Comparison of ENCODE assay signal across 22 cellular contexts in the genomic region with DNA sequence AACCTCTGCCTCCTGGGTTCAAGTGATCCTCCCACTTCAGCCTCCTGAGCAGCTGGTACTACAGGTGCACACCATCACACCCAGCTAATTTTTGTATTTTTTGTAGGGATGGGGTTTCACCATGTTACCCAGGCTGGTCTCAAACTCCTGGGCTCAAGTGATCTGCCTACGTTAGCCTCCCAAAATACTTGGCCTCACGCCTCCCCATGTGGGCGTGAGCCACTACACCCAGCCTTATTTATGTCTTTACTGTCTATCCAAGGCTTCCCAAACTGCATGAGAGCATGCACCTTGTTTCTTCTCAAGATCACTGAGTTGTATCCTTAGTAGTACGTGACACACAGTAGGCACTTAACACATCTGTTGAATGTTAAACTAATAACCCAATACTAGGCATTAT. TPM values are rescaled to one million over a fixed set of nuclear protein-coding genes. Genes with fewer than 3 reads are reported as not detected.
DNase-seq lines count a peak whose midpoint lies in the region; ATAC-seq and TF ChIP-seq lines count a peak whose summit lies in the region.
"Had no signal": no experiment of that assay in that cellular context is flagged by ENCODE, and none has a peak within 500 bp of the region (broad histone marks: within the 10 kb centered on the region; RNA-seq: fewer than 3 reads in every experiment).

No MANE protein-coding gene starts in this region.

- H3K4me1 ChIP-seq in left ventricle myocardium inferior (peaks cover 77% of the 10 kb centered on the region), right cardiac atrium (ENCODE audit: control insufficient read depth, insufficient read depth, low read length) (peaks cover 13% of the 10 kb centered on the region)
- peaks cover 17 to 34% of the 10 kb centered on the region in 2 donors for H3K4me1 ChIP-seq in naive thymus-derived CD4-positive, alpha-beta T cell (ENCODE audit: control insufficient read depth in 2 of 2, insufficient read depth in 2 of 2, low read length in 2 of 2)

- peaks cover 3% of the 10 kb centered on the region for H3K36me3 ChIP-seq in left ventricle myocardium inferior
- no peaks in the 10 kb centered on the region for H3K36me3 ChIP-seq in naive thymus-derived CD4-positive, alpha-beta T cell (ENCODE audit: control insufficient read depth in 2 of 3, insufficient read depth in 3 of 3, low read length in 3 of 3)
- H3K36me3 ChIP-seq: pancreas, upper lobe of right lung had no signal

- peaks cover 45% of the 10 kb centered on the region for H3K4me1 Mint-ChIP-seq in activated T-helper 17 cell treated with anti-CD3 and anti-CD28 coated beads, Interleukin-2, amount 50 U/mL, for 72 hours
- peaks cover 53 to 92% (median 69%) of the 10 kb centered on the region in 7 donors for H3K4me1 Mint-ChIP-seq in naive thymus-derived CD4-positive, alpha-beta T cell

- no peak for ATAC-seq in right cardiac atrium
- no peak for ATAC-seq in activated T-helper 17 cell treated with anti-CD3 and anti-CD28 coated beads, Interleukin-2, amount 50 U/mL, for 72 hours (replicated peaks)
- no peak for ATAC-seq in naive thymus-derived CD4-positive, alpha-beta T cell
- no peak for ATAC-seq in HG03469 (IDR thresholded peaks at IDR 0.05; ENCODE audit: unreplicated experiment)
- ATAC-seq: pancreas, upper lobe of right lung had no signal

- H3K27ac Mint-ChIP-seq in activated T-helper 17 cell treated with anti-CD3 and anti-CD28 coated beads, Interleukin-2, amount 50 U/mL, for 72 hours, result no peak overlapping the region
- peak overlapping the region in 4 of 9 donors; percentile 21 to 58 (median 38) for H3K27ac Mint-ChIP-seq in naive thymus-derived CD4-positive, alpha-beta T cell

- H3K9me3 Mint-ChIP-seq in activated T-helper 17 cell treated with anti-CD3 and anti-CD28 coated beads, Interleukin-2, amount 50 U/mL, for 72 hours, result no peaks in the 10 kb centered on the region
- peaks cover 0 to 1% (median 0%) of the 10 kb centered on the region in 11 donors for H3K9me3 Mint-ChIP-seq in naive thymus-derived CD4-positive, alpha-beta T cell
- H3K9me3 Mint-ChIP-seq: activated naive CD4-positive, alpha-beta T cell treated with anti-CD3 and anti-CD28 coated beads, Interleukin-2, amount 50 U/mL, for 72 hours; mesothelial cell of epicardium; nephron had no signal

- POLR2A ChIA-PET in naive thymus-derived CD4-positive, alpha-beta T cell (lab: Charles Lee), result no interaction called here

- no peak for TF ChIP-seq CTCF in left ventricle myocardium inferior (IDR thresholded peaks at IDR 0.05; ENCODE audit: borderline replicate concordance)

- peaks cover 52% of the 10 kb centered on the region for H3K36me3 Mint-ChIP-seq in activated T-helper 17 cell treated with anti-CD3 and anti-CD28 coated beads, Interleukin-2, amount 50 U/mL, for 72 hours (ENCODE audit: low read depth)
- H3K36me3 Mint-ChIP-seq in naive thymus-derived CD4-positive, alpha-beta T cell, result peaks cover 0 to 37% (median 14%) of the 10 kb centered on the region in 5 donors

- no peaks in the 10 kb centered on the region for H3K27me3 Mint-ChIP-seq in activated T-helper 17 cell treated with anti-CD3 and anti-CD28 coated beads, Interleukin-2, amount 50 U/mL, for 72 hours
- H3K27me3 Mint-ChIP-seq in naive thymus-derived CD4-positive, alpha-beta T cell, result no peaks in the 10 kb centered on the region

- WGBS in right cardiac atrium, result 76% methylated on average over 4 of the region's 4 CpGs

- peak overlapping the region; percentile 1 for H3K4me3 Mint-ChIP-seq in activated T-helper 17 cell treated with anti-CD3 and anti-CD28 coated beads, Interleukin-2, amount 50 U/mL, for 72 hours
- H3K4me3 Mint-ChIP-seq in naive thymus-derived CD4-positive, alpha-beta T cell, result peak overlapping the region in 6 of 10 donors; percentile 4 to 64 (median 32)
- H3K4me3 Mint-ChIP-seq: mesothelial cell of epicardium, nephron had no signal

- intact Hi-C loops in left ventricle myocardium inferior (cut with micrococcal nuclease), result no loop called here
- intact Hi-C loops in right cardiac atrium (cut with DNase I), result no loop called here
- intact Hi-C loops in naive thymus-derived CD4-positive, alpha-beta T cell (cut with micrococcal nuclease), result loop anchor here in 1 of 2 donors (2.0 kb wide), 1 partner anchor 13 kb away; no protein-coding TSS in a partner anchor

- H3K4me3 ChIP-seq in left ventricle myocardium inferior, result no peak overlapping the region
- no peak overlapping the region for H3K4me3 ChIP-seq in right cardiac atrium (ENCODE audit: low read length)
- no peak overlapping the region for H3K4me3 ChIP-seq in naive thymus-derived CD4-positive, alpha-beta T cell (ENCODE audit: low read length)
- H3K4me3 ChIP-seq: pancreas, upper lobe of right lung had no signal

- CTCF ChIA-PET in naive thymus-derived CD4-positive, alpha-beta T cell (lab: Charles Lee), result no interaction called here

- H3K9me3 ChIP-seq in left ventricle myocardium inferior (replicated peaks) (no peaks in the 10 kb centered on the region), right cardiac atrium (ENCODE audit: control insufficient read depth, low read length) (no peaks in the 10 kb centered on the region)
- no peaks in the 10 kb centered on the region for H3K9me3 ChIP-seq in naive thymus-derived CD4-positive, alpha-beta T cell (ENCODE audit: control insufficient read depth in 2 of 3, low read length in 3 of 3)
- H3K9me3 ChIP-seq: pancreas, SK-N-SH, upper lobe of right lung had no signal

- DNase-seq in left ventricle myocardium inferior (no peak), right cardiac atrium (no peak), ureter (ENCODE audit: low spot score) (peak; percentile 15), NOMO-1 treated with dmso at 0.1 percent for 144 hours (lab: John Stamatoyannopoulos, UW; ENCODE audit: unreplicated experiment) (no peak), cerebellum (ENCODE audit: low spot score) (no peak)
- DNase-seq in naive thymus-derived CD4-positive, alpha-beta T cell, result no peak
- DNase-seq: activated CD4-positive, alpha-beta T cell treated with anti-CD3 and anti-CD28 coated beads for 4 hours; caudate nucleus; EL; KG1; left ventricle myocardium superior; NCI-H1436; OCI-M1; pancreas; SK-N-SH; substantia nigra; upper lobe of right lung had no signal

- H3K27ac ChIP-seq in left ventricle myocardium inferior (replicated peaks) (peak overlapping the region; percentile 36), right cardiac atrium (ENCODE audit: low read length) (no peak overlapping the region)
- no peak overlapping the region for H3K27ac ChIP-seq in naive thymus-derived CD4-positive, alpha-beta T cell (ENCODE audit: low read depth, low read length)
- H3K27ac ChIP-seq: pancreas, upper lobe of right lung had no signal

- no peaks in the 10 kb centered on the region for H3K27me3 ChIP-seq in left ventricle myocardium inferior (ENCODE audit: low read depth)
- no peaks in the 10 kb centered on the region for H3K27me3 ChIP-seq in right cardiac atrium (ENCODE audit: control insufficient read depth, insufficient read depth)
- H3K27me3 ChIP-seq in naive thymus-derived CD4-positive, alpha-beta T cell (ENCODE audit: control insufficient read depth in 2 of 2, insufficient read depth in 2 of 2, low read length in 2 of 2), result no peaks in the 10 kb centered on the region
- H3K27me3 ChIP-seq: pancreas, upper lobe of right lung had no signal

RNA-seq across cellular contexts. Expression of a gene that starts 14.3 kb away (rescaled TPM):
- total RNA-seq in left ventricle myocardium inferior (51.2 TPM), right cardiac atrium (10 to 100 TPM; 64.4 to 77.9 (median 71.5) TPM), ureter (141 TPM), cerebellum (15.2 TPM)
- polyA plus RNA-seq in right cardiac atrium, result 22.1 TPM
- total RNA-seq in activated T-helper 17 cell treated with anti-CD3 and anti-CD28 coated beads, Interleukin-2, amount 50 U/mL, for 72 hours, result 100 to 1,000 TPM in 1 of 2 donors, 10 to 100 TPM in 1; 85.7 to 125 TPM
- 100 to 1,000 TPM; 136 to 177 (median 145) TPM for total RNA-seq in naive thymus-derived CD4-positive, alpha-beta T cell
- 10 to 100 TPM; 78.4 to 85.0 TPM for polyA plus RNA-seq in naive thymus-derived CD4-positive, alpha-beta T cell
